ENCODE assay signal across 21 cellular contexts in genomic region chr2:193566276-193566675, GRCh38.
DNase-seq lines count a peak whose midpoint lies in the region; ATAC-seq and TF ChIP-seq lines count a peak whose summit lies in the region.
"Had no signal": no experiment of that assay in that cellular context is flagged by ENCODE, and none has a peak within 500 bp of the region (broad histone marks: within the 10 kb centered on the region; RNA-seq: fewer than 3 reads in every experiment).

No MANE protein-coding gene starts in this region.

- ATAC-seq in SK-N-SH treated with all-trans-retinoic acid at 6 μM for 48 hours = no peak
- ATAC-seq in GM18858 (IDR thresholded peaks at IDR 0.05; ENCODE audit: unreplicated experiment) = no peak
- ATAC-seq in HG03378 (IDR thresholded peaks at IDR 0.05; ENCODE audit: unreplicated experiment) = no peak
- ATAC-seq in stimulated activated effector memory CD8-positive, alpha-beta T cell treated with anti-CD3 and anti-CD28 coated beads, Interleukin-12 subunit alpha, Interleukin-12 subunit beta, amount 100 ng/mL, for 72 hours = no peak
- ATAC-seq: CD8-positive, alpha-beta T cell; HepG2; Right ventricle myocardium inferior had no signal

- WGBS in SK-N-SH (ENCODE audit: low lambda C conversion rate) = 39% methylated on average over 2 of the region's 2 CpGs

- no peak overlapping the region for H3K27ac ChIP-seq in SK-N-SH (ENCODE audit: low read depth in 2 of 2, low read length in 1 of 2)
- H3K27ac ChIP-seq in PC-9 = no peak overlapping the region
- H3K27ac ChIP-seq: 22Rv1, SJSA1 had no signal

- H3K9me2 ChIP-seq in SK-N-SH (no peaks in the 10 kb centered on the region), PC-9 (ENCODE audit: insufficient read depth) (no peaks in the 10 kb centered on the region)

- H4K20me1 ChIP-seq in SK-N-SH (ENCODE audit: insufficient read depth) (no peaks in the 10 kb centered on the region), PC-9 (ENCODE audit: insufficient read depth) (no peaks in the 10 kb centered on the region)

- no peak overlapping the region for H3K27ac Mint-ChIP-seq in stimulated activated effector memory CD8-positive, alpha-beta T cell treated with anti-CD3 and anti-CD28 coated beads, Interleukin-12 subunit alpha, Interleukin-12 subunit beta, amount 100 ng/mL, for 72 hours
- H3K27ac Mint-ChIP-seq: CD8-positive, alpha-beta T cell had no signal

- no peaks in the 10 kb centered on the region for H3K36me3 Mint-ChIP-seq in stimulated activated effector memory CD8-positive, alpha-beta T cell treated with anti-CD3 and anti-CD28 coated beads, Interleukin-12 subunit alpha, Interleukin-12 subunit beta, amount 100 ng/mL, for 72 hours
- H3K36me3 Mint-ChIP-seq: CD8-positive, alpha-beta T cell had no signal

- TF ChIP-seq RAD21 in SK-N-SH (IDR thresholded peaks at IDR 0.05; ENCODE audit: low read length) = no peak

- H3K4me3 ChIP-seq in SK-N-SH (ENCODE audit: low read depth in 2 of 2, low read length in 1 of 2) (no peak overlapping the region), choroid plexus epithelial cell (ENCODE audit: low read depth, low read length) (no peak overlapping the region), foreskin fibroblast (ENCODE audit: low read depth in 1 of 2, low read length in 2 of 2) (no peak overlapping the region), PC-9 (no peak overlapping the region)
- H3K4me3 ChIP-seq: SJSA1 had no signal

- H3K9ac ChIP-seq in SK-N-SH = no peak overlapping the region

- no peaks in the 10 kb centered on the region for H3K4me1 Mint-ChIP-seq in stimulated activated effector memory CD8-positive, alpha-beta T cell treated with anti-CD3 and anti-CD28 coated beads, Interleukin-12 subunit alpha, Interleukin-12 subunit beta, amount 100 ng/mL, for 72 hours

- H3K4me1 ChIP-seq in SK-N-SH (ENCODE audit: control insufficient read depth in 1 of 2, insufficient read depth in 2 of 2, low read depth in 1 of 2, low read length in 1 of 2) (no peaks in the 10 kb centered on the region), PC-9 (replicated peaks; ENCODE audit: insufficient read depth) (no peaks in the 10 kb centered on the region)
- H3K4me1 ChIP-seq: SJSA1 had no signal

- H3K9me3 ChIP-seq in SK-N-SH (no peaks in the 10 kb centered on the region), PC-9 (ENCODE audit: insufficient read depth, low read depth) (no peaks in the 10 kb centered on the region)
- H3K9me3 ChIP-seq: SJSA1 had no signal

- H3K4me2 ChIP-seq in SK-N-SH (no peak overlapping the region), PC-9 (no peak overlapping the region)

- peaks cover 3% of the 10 kb centered on the region for H3K9me3 Mint-ChIP-seq in stimulated activated effector memory CD8-positive, alpha-beta T cell treated with anti-CD3 and anti-CD28 coated beads, Interleukin-12 subunit alpha, Interleukin-12 subunit beta, amount 100 ng/mL, for 72 hours
- H3K9me3 Mint-ChIP-seq: CD8-positive, alpha-beta T cell had no signal

- H3K79me2 ChIP-seq in SK-N-SH (ENCODE audit: insufficient read depth) (no peaks in the 10 kb centered on the region), PC-9 (ENCODE audit: low read depth) (no peaks in the 10 kb centered on the region)

- POLR2A ChIA-PET in SK-N-SH (lab: Yijun Ruan, JAX) (no interaction called here), PC-9 (lab: Charles Lee; ENCODE audit: unreplicated experiment) (no interaction called here)

- no peaks in the 10 kb centered on the region for H3F3A ChIP-seq in SK-N-SH (replicated peaks; ENCODE audit: insufficient read depth)
- no peaks in the 10 kb centered on the region for H3F3A ChIP-seq in PC-9 (ENCODE audit: insufficient read depth, low read depth)

- no peak for DNase-seq in SK-N-SH
- DNase-seq in choroid plexus epithelial cell (ENCODE audit: low read depth) = peak; percentile 9
- peak; percentile 6 to 41 for DNase-seq in foreskin fibroblast
- no peak for DNase-seq in stimulated activated effector memory CD8-positive, alpha-beta T cell treated with anti-CD3 and anti-CD28 coated beads, Interleukin-12 subunit alpha, Interleukin-12 subunit beta, amount 100 ng/mL, for 72 hours (ENCODE audit: low spot score in 2 of 2)
- DNase-seq in PC-9 = no peak
- DNase-seq: AML-193; C1 segment of cervical spinal cord; CD8-positive, alpha-beta T cell; DMS153; KBM-7; NCI-H1694; NCI-H2171; NCI-H524 treated with DMSO at 0.1 percent for 48 hours; SW 1271 had no signal

- H2AFZ ChIP-seq in SK-N-SH (ENCODE audit: low read depth) (0 out of 2 replicates have a peak overlapping the region, but pooled peaks have one; percentile 3), PC-9 (no peak overlapping the region)

- H3K27me3 ChIP-seq in SK-N-SH (ENCODE audit: insufficient read depth) (no peaks in the 10 kb centered on the region), PC-9 (ENCODE audit: insufficient read depth, low read depth) (no peaks in the 10 kb centered on the region)
- H3K27me3 ChIP-seq: SJSA1 had no signal

- CTCF ChIA-PET in SK-N-SH (lab: Yijun Ruan, JAX) (no interaction called here), PC-9 (lab: Charles Lee) (no interaction called here)

- TF ChIP-seq EP300 in SK-N-SH (IDR thresholded peaks at IDR 0.05; ENCODE audit: borderline replicate concordance in 1 of 2, low read depth in 1 of 2, low read length in 1 of 2) = no peak

- no TSS peak for BruUV-seq in PC-9 (replicated peaks; lab: Mats Ljungman, UMichigan)

- no peak overlapping the region for H3K4me3 Mint-ChIP-seq in stimulated activated effector memory CD8-positive, alpha-beta T cell treated with anti-CD3 and anti-CD28 coated beads, Interleukin-12 subunit alpha, Interleukin-12 subunit beta, amount 100 ng/mL, for 72 hours
- H3K4me3 Mint-ChIP-seq: CD8-positive, alpha-beta T cell had no signal

- TF ChIP-seq CTCF in SK-N-SH (IDR thresholded peaks at IDR 0.05) (no peak), choroid plexus epithelial cell (conservative IDR thresholded peaks at IDR 0.05; ENCODE audit: low read depth, low read length) (no peak), foreskin fibroblast (IDR thresholded peaks at IDR 0.05; ENCODE audit: low read depth, low read length) (no peak), PC-9 (conservative IDR thresholded peaks at IDR 0.05) (no peak)

- intact Hi-C loops in PC-9 (cut with micrococcal nuclease; ENCODE audit: unreplicated experiment) = no loop called here

- no peaks in the 10 kb centered on the region for H3K36me3 ChIP-seq in SK-N-SH (replicated peaks in 1 of 2; ENCODE audit: control insufficient read depth in 1 of 2, insufficient read depth in 2 of 2, low read length in 1 of 2)
- H3K36me3 ChIP-seq in PC-9 (ENCODE audit: low read depth) = no peaks in the 10 kb centered on the region
- H3K36me3 ChIP-seq: SJSA1 had no signal

TF ChIP-seq in SK-N-SH, 30 proteins besides CTCF, POLR2A, EP300 and RAD21 (continues in another document):
- no peak for TF ChIP-seq SMC3 (IDR thresholded peaks at IDR 0.05; ENCODE audit: low read depth, low read length)
- TF ChIP-seq ZBTB33 (IDR thresholded peaks at IDR 0.05; ENCODE audit: borderline replicate concordance, low read depth) = no peak
- no peak for TF ChIP-seq GABPA (IDR thresholded peaks at IDR 0.05; ENCODE audit: low read depth)
- TF ChIP-seq MXI1 (IDR thresholded peaks at IDR 0.05; ENCODE audit: low read depth, low read length) = no peak
- no peak for TF ChIP-seq TCF12 (IDR thresholded peaks at IDR 0.05)

TF ChIP-seq in SK-N-SH treated with all-trans-retinoic acid at 6 μM for 48 hours, 23 proteins besides CTCF, POLR2A, EP300 and RAD21:
- TF ChIP-seq ISL1 (CRISPR knock-in tag; IDR thresholded peaks at IDR 0.05) (no peak), ZFP30 (CRISPR knock-in tag; IDR thresholded peaks at IDR 0.05) (no peak)

Comparison
In these comparisons a context has a peak if more than half of its experiments do, and no peak if none do; other contexts are left out.
1. DNase-seq: peak in choroid plexus epithelial cell (single experiment) and foreskin fibroblast (2 of 2); none in SK-N-SH (single experiment), stimulated activated effector memory CD8-positive, alpha-beta T cell treated with anti-CD3 and anti-CD28 coated beads, Interleukin-12 subunit alpha, Interleukin-12 subunit beta, amount 100 ng/mL, for 72 hours (0 of 2) and PC-9 (0 of 2).